In genomic region chr11:8813658-8814057, GRCh38 we compare ENCODE assay signal across 1 cellular context.
TF ChIP-seq lines count a peak whose summit lies in the region.

No MANE protein-coding gene starts in this region.

TF ChIP-seq in IMR-90, 13 proteins besides CTCF, POLR2A, EP300 and RAD21:
- peak; percentile 51 for TF ChIP-seq RCOR1 (IDR thresholded peaks at IDR 0.05; ENCODE audit: insufficient replicate concordance, low read length)
- 0 out of 2 replicates have a peak, but pooled peaks have one; percentile 34 for TF ChIP-seq CEBPB (IDR thresholded peaks at IDR 0.05; ENCODE audit: low read depth, low read length)
- no peak for TF ChIP-seq MAFK (IDR thresholded peaks at IDR 0.05; ENCODE audit: low read depth, low read length)
- TF ChIP-seq RFX5 (IDR thresholded peaks at IDR 0.05; ENCODE audit: low read depth, low read length) = no peak
- no peak for TF ChIP-seq FOS (IDR thresholded peaks at IDR 0.05; ENCODE audit: low read depth, low read length)
- TF ChIP-seq CHD1 (IDR thresholded peaks at IDR 0.05; ENCODE audit: low read depth, low read length) = no peak
- TF ChIP-seq MAZ (IDR thresholded peaks at IDR 0.05; ENCODE audit: borderline replicate concordance, low read depth, low read length) = no peak; the same call in 1 of the 2 replicates
- TF ChIP-seq, protein P1, sequence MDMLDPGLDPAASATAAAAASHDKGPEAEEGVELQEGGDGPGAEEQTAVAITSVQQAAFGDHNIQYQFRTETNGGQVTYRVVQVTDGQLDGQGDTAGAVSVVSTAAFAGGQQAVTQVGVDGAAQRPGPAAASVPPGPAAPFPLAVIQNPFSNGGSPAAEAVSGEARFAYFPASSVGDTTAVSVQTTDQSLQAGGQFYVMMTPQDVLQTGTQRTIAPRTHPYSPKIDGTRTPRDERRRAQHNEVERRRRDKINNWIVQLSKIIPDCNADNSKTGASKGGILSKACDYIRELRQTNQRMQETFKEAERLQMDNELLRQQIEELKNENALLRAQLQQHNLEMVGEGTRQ (IDR thresholded peaks at IDR 0.05; ENCODE audit: low read depth, low read length) = no peak
- TF ChIP-seq MXI1 (IDR thresholded peaks at IDR 0.05; ENCODE audit: borderline replicate concordance, low read depth, low read length) = no peak
- no peak for TF ChIP-seq ELK1 (IDR thresholded peaks at IDR 0.05; ENCODE audit: borderline replicate concordance, low read depth, low read length)
- peak; percentile 84 for TF ChIP-seq SMC3 (IDR thresholded peaks at IDR 0.05; ENCODE audit: low read depth, low read length)
- TF ChIP-seq NFE2L2 (IDR thresholded peaks at IDR 0.05; ENCODE audit: low read depth, low read length) = no peak
- TF ChIP-seq BHLHE40 (IDR thresholded peaks at IDR 0.05; ENCODE audit: low read depth, low read length) = no peak
